Comparison of ENCODE assay signal across 8 cellular contexts in the genomic region with DNA sequence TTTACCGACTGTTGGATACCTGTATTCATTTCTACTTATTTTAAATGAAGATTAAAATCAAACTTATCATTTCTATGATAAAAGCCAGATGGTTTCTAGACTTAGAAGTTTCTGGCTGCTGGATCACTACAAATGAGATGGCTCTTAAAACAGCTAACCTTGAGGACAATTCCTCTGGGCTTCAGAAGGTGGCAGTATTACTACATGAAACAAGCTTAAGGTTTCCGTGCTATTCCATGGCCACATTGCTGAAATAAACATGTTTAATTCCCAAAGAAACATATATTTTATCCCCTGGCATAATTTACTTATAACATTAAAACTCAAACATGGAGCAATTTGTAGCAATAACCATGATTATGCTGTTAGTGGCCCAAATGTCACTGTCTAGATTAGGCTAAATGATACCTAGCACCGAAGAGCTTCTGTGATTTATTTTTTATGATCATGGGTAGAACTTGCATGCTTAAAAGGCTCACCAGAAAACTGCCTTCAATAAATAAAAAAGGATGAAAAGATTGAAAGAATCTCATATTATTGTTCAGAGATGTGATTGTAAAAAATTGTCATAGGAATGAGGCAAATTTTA.
DNase-seq lines count a peak whose midpoint lies in the region; ATAC-seq and TF ChIP-seq lines count a peak whose summit lies in the region.

No MANE protein-coding gene starts in this region.

- H3K27me3 ChIP-seq in foreskin keratinocyte, result no peaks in the 10 kb centered on the region

- H3K4me1 ChIP-seq in foreskin keratinocyte, result no peaks in the 10 kb centered on the region

- peak; percentile 16 for DNase-seq in DMS153 treated with DMSO at 0.1 percent for 48 hours (lab: John Stamatoyannopoulos, UW; ENCODE audit: unreplicated experiment)
- DNase-seq in DMS153 (lab: John Stamatoyannopoulos, UW), result no peak
- DNase-seq in HT-29 (ENCODE audit: low spot score), result peak; percentile 78
- DNase-seq in SK-MEL-5 (ENCODE audit: low read depth, low spot score), result peak; percentile 73
- DNase-seq in foreskin keratinocyte, result no peak
- peak; percentile 47 for DNase-seq in retinal pigment epithelial cell (ENCODE audit: low read depth)
- no peak for DNase-seq in NCI-H774 (lab: John Stamatoyannopoulos, UW)

- no peak overlapping the region for H3K4me3 ChIP-seq in retinal pigment epithelial cell (ENCODE audit: low read length)

- ATAC-seq in foreskin keratinocyte (peak; percentile 64), HG03442 (IDR thresholded peaks at IDR 0.05; ENCODE audit: unreplicated experiment) (no peak)

- TF ChIP-seq CTCF in foreskin keratinocyte (conservative IDR thresholded peaks at IDR 0.05) (peak; percentile 93), retinal pigment epithelial cell (conservative IDR thresholded peaks at IDR 0.05; ENCODE audit: low read depth, low read length) (peak; percentile 89)

- no peak overlapping the region for H3K27ac ChIP-seq in foreskin keratinocyte

- in situ Hi-C loops in SK-MEL-5 (cut with HindIII; ENCODE audit: low pct_unique_long_range_greater_than_20kb, low sequenced_read_pairs), result no loop called here

Comparison
In these comparisons a context has a peak if more than half of its experiments do, and no peak if none do; other contexts are left out.
1. DNase-seq: peak in DMS153 treated with DMSO at 0.1 percent for 48 hours (single experiment), HT-29 (single experiment), SK-MEL-5 (single experiment) and retinal pigment epithelial cell (single experiment); none in DMS153 (single experiment), foreskin keratinocyte (0 of 2) and NCI-H774 (single experiment).